15 cellular contexts compared by ENCODE assay signal in the genomic region with DNA sequence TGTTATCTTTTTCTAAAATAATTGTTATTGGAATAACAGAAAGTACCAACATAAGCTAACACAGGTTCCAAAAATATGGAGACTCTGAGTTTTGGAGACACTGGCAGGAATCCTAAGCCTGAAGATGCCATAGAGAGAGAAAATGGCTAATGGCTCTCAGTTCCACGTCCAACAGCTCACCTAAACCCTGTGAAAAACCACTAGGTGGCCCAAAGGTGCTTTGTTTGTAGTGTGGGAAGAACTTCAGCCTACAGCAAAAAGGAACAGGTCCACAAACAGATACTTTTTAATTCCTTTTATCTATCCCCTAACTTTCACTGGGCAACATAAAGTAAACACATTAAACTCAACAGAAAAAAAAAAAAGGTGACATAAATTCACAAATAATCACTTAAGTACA.
DNase-seq lines count a peak whose midpoint lies in the region; ATAC-seq, FAIRE-seq and TF ChIP-seq lines count a peak whose summit lies in the region.
"Had no signal": no experiment of that assay in that cellular context is flagged by ENCODE, and none has a peak within 500 bp of the region (broad histone marks: within the 10 kb centered on the region; RNA-seq: fewer than 3 reads in every experiment).

No MANE protein-coding gene starts in this region.

- H3K27me3 ChIP-seq in right cardiac atrium (ENCODE audit: control insufficient read depth, insufficient read depth), result no peaks in the 10 kb centered on the region
- no peaks in the 10 kb centered on the region for H3K27me3 ChIP-seq in H1 (replicated peaks in 1 of 4; ENCODE audit: control insufficient read depth in 3 of 4, extremely low read depth in 1 of 4, insufficient read depth in 3 of 4, low read length in 3 of 4)
- no peaks in the 10 kb centered on the region for H3K27me3 ChIP-seq in PC-9 (ENCODE audit: insufficient read depth, low read depth)
- H3K27me3 ChIP-seq: gastrocnemius medialis had no signal

- H3K79me1 ChIP-seq in H1 (ENCODE audit: low read depth, low read length), result no peaks in the 10 kb centered on the region

- ATAC-seq in Right ventricle myocardium superior (ENCODE audit: poor library complexity), result peak; percentile 81
- no peak for ATAC-seq in right cardiac atrium
- no peak for ATAC-seq in GM18505 (IDR thresholded peaks at IDR 0.05; ENCODE audit: unreplicated experiment)
- ATAC-seq in HG02798 (IDR thresholded peaks at IDR 0.05; ENCODE audit: poor library complexity, unreplicated experiment), result no peak
- ATAC-seq: gastrocnemius medialis had no signal

- no peak overlapping the region for H3K14ac ChIP-seq in H1 (ENCODE audit: insufficient read length)

- no peak overlapping the region for H3K56ac ChIP-seq in H1 (replicated peaks; ENCODE audit: insufficient read length, low read depth, low read length)

- no peak overlapping the region for H3K4me3 ChIP-seq in right cardiac atrium (ENCODE audit: low read length)
- H3K4me3 ChIP-seq in H1 (ENCODE audit: extremely low read depth in 1 of 4, insufficient read depth in 2 of 4, low read depth in 3 of 4, low read length in 4 of 4), result no peak overlapping the region
- H3K4me3 ChIP-seq in PC-9, result no peak overlapping the region
- H3K4me3 ChIP-seq: gastrocnemius medialis had no signal

- H3K27ac ChIP-seq in right cardiac atrium (ENCODE audit: low read length) (no peak overlapping the region), H1 (ENCODE audit: low read depth, low read length) (no peak overlapping the region), PC-9 (no peak overlapping the region)
- H3K27ac ChIP-seq: gastrocnemius medialis had no signal

- H4K20me1 ChIP-seq in H1 (replicated peaks in 1 of 2; ENCODE audit: control insufficient read depth in 1 of 2, insufficient read depth in 2 of 2, low read length in 2 of 2) (no peaks in the 10 kb centered on the region), PC-9 (ENCODE audit: insufficient read depth) (no peaks in the 10 kb centered on the region)

- FAIRE-seq in H1 (lab: Jason Lieb, UNC), result no peak
- FAIRE-seq: astrocyte had no signal

- no peak overlapping the region for H2BK120ac ChIP-seq in H1 (replicated peaks; ENCODE audit: low read depth, low read length)

- H3K79me2 ChIP-seq in H1 (ENCODE audit: control insufficient read depth in 1 of 2, insufficient read depth in 2 of 2, low read length in 2 of 2) (no peaks in the 10 kb centered on the region), PC-9 (ENCODE audit: low read depth) (no peaks in the 10 kb centered on the region)

- CTCF ChIA-PET in H1 (lab: Charles Lee; ENCODE audit: partially characterized antibody), result interaction anchor here (0.5 to 1.7 kb wide), 5 partner anchors 101 to 721 kb away, joined by 3 to 10 read pairs (median 4); no protein-coding TSS in a partner anchor
- CTCF ChIA-PET in PC-9 (lab: Charles Lee), result no interaction called here

- no peaks in the 10 kb centered on the region for H3K23me2 ChIP-seq in H1 (ENCODE audit: low read depth, low read length)

- H3K4ac ChIP-seq in H1 (replicated peaks; ENCODE audit: insufficient read length, low read depth, low read length), result no peak overlapping the region

- H3K9me2 ChIP-seq in PC-9 (ENCODE audit: insufficient read depth), result no peaks in the 10 kb centered on the region

- TF ChIP-seq POLR2A in H1 (IDR thresholded peaks at IDR 0.05; ENCODE audit: control extremely low read depth in 1 of 2, low read depth in 2 of 2, low read length in 2 of 2) (no peak), GM18505 (IDR thresholded peaks at IDR 0.05; ENCODE audit: borderline replicate concordance, extremely low read depth, insufficient read depth, insufficient read length) (no peak)

- no peak overlapping the region for H2BK15ac ChIP-seq in H1 (ENCODE audit: low read length)

- H3K36me3 ChIP-seq in H1 (ENCODE audit: control insufficient read depth in 2 of 4, insufficient read depth in 4 of 4, low read length in 3 of 4), result no peaks in the 10 kb centered on the region; a peak in 1 of 8 replicates
- no peaks in the 10 kb centered on the region for H3K36me3 ChIP-seq in PC-9 (ENCODE audit: low read depth)
- H3K36me3 ChIP-seq: gastrocnemius medialis had no signal

- no peak overlapping the region for H3K23ac ChIP-seq in H1 (ENCODE audit: insufficient read length)

- H3K18ac ChIP-seq in H1 (ENCODE audit: extremely low read depth, low read length), result no peak overlapping the region

- no peak overlapping the region for H2BK12ac ChIP-seq in H1 (ENCODE audit: low read depth, low read length)

- H2AK5ac ChIP-seq in H1 (ENCODE audit: low read depth, low read length), result no peak overlapping the region

- H4K5ac ChIP-seq in H1 (ENCODE audit: insufficient read length, low read depth, low read length), result no peak overlapping the region

- no peaks in the 10 kb centered on the region for H3F3A ChIP-seq in PC-9 (ENCODE audit: insufficient read depth, low read depth)

- TF ChIP-seq RAD21 in H1 (IDR thresholded peaks at IDR 0.05 in 1 of 2, conservative IDR thresholded peaks at IDR 0.05 in 1 of 2; ENCODE audit: low read depth in 2 of 2, low read length in 2 of 2), result peak; percentile 47 to 61

- BruUV-seq in PC-9 (replicated peaks; lab: Mats Ljungman, UMichigan), result no TSS peak

- H3K9me3 ChIP-seq in right cardiac atrium (ENCODE audit: control insufficient read depth, low read length), result no peaks in the 10 kb centered on the region
- peaks cover 0 to 4% of the 10 kb centered on the region in 2 experiments; a peak in 1 of 4 replicates for H3K9me3 ChIP-seq in H1 (ENCODE audit: insufficient read depth in 2 of 2, low read depth in 1 of 2, low read length in 1 of 2)
- no peaks in the 10 kb centered on the region; the same call in 1 of the 2 replicates for H3K9me3 ChIP-seq in PC-9 (ENCODE audit: insufficient read depth, low read depth)
- H3K9me3 ChIP-seq: gastrocnemius medialis had no signal

- TF ChIP-seq EP300 in H1 (IDR thresholded peaks at IDR 0.05; ENCODE audit: borderline replicate concordance in 1 of 2, low read depth in 2 of 2, low read length in 2 of 2), result no peak

- intact Hi-C loops in Right ventricle myocardium superior (cut with DNase I), result loop anchor here (5.0 kb wide), 1 partner anchor 108 kb away; no protein-coding TSS in a partner anchor
- intact Hi-C loops in right cardiac atrium (cut with DNase I), result no loop called here
- intact Hi-C loops in PC-9 (cut with micrococcal nuclease; ENCODE audit: unreplicated experiment), result no loop called here

- TF ChIP-seq CTCF in H1 (IDR thresholded peaks at IDR 0.05; ENCODE audit: control extremely low read depth in 1 of 3, insufficient read depth in 1 of 3, low read depth in 1 of 3, low read length in 3 of 3) (peak in 2 of 3 experiments; percentile 26 to 39; a peak in 3 of 4 replicates), PC-9 (conservative IDR thresholded peaks at IDR 0.05) (no peak)

- WGBS in right cardiac atrium, result 75% methylated on average over 1 of the region's 1 CpG
- WGBS in H1 (ENCODE audit: extremely low coverage in 1 of 2, insufficient coverage in 1 of 2, insufficient read length in 1 of 2, insufficient replicate concordance in 2 of 2, low coverage in 1 of 2, low lambda C conversion rate in 2 of 2, missing lambda C conversion rate in 1 of 2), 2 experiments, result 40% methylated on average over 1 of the region's 1 CpG; no CpG with 5 or more reads in 1 of the 2 experiments

- H3K4me2 ChIP-seq in H1 (ENCODE audit: insufficient read depth in 1 of 2, low read depth in 2 of 2, low read length in 2 of 2) (no peak overlapping the region), PC-9 (no peak overlapping the region)

- no peak overlapping the region for H4K8ac ChIP-seq in H1 (ENCODE audit: extremely low read depth, insufficient read depth, low read length)

- POLR2A ChIA-PET in H1 (lab: Charles Lee; ENCODE audit: partially characterized antibody) (no interaction called here), PC-9 (lab: Charles Lee; ENCODE audit: unreplicated experiment) (no interaction called here)

- no peak overlapping the region for H2BK5ac ChIP-seq in H1 (ENCODE audit: low read depth, low read length)

- H4K91ac ChIP-seq in H1 (replicated peaks; ENCODE audit: insufficient read length, low read length), result no peak overlapping the region

- H2AFZ ChIP-seq in H1 (ENCODE audit: low read length), result no peak overlapping the region
- no peak overlapping the region for H2AFZ ChIP-seq in PC-9

- H2BK20ac ChIP-seq in H1 (ENCODE audit: low read length), result no peak overlapping the region

- no peak for DNase-seq in Right ventricle myocardium superior
- DNase-seq in right cardiac atrium, result no peak
- DNase-seq in NCI-H146 treated with DMSO at 0.1 percent for 48 hours (lab: John Stamatoyannopoulos, UW; ENCODE audit: unreplicated experiment), result peak; percentile 6
- DNase-seq in H1 (ENCODE audit: low read depth in 1 of 2, low spot score in 2 of 2), result no peak
- DNase-seq in PC-9, result no peak
- DNase-seq in ecto neural progenitor cell (ENCODE audit: low spot score), result no peak
- DNase-seq: activated CD4-positive, alpha-beta memory T cell treated with anti-CD3 and anti-CD28 coated beads, Interleukin-2, amount 10 ng/mL, durations not matched to agents 7 days and 5 days; gastrocnemius medialis; islet precursor cell; KG1; naive B cell; stimulated activated CD4-positive, alpha-beta T cell treated with anti-CD3 and anti-CD28 coated beads, Interleukin-2, amount 100 ng/mL, for 24 hours had no signal

- H3K9ac ChIP-seq in H1 (replicated peaks in 1 of 4; ENCODE audit: extremely low read depth in 1 of 4, low read depth in 3 of 4, low read length in 3 of 4), result no peak overlapping the region

- H3K4me1 ChIP-seq in right cardiac atrium (ENCODE audit: control insufficient read depth, insufficient read depth, low read length), result no peaks in the 10 kb centered on the region
- peaks cover 0 to 8% (median 5%) of the 10 kb centered on the region in 4 experiments; a peak in 3 of 7 replicates for H3K4me1 ChIP-seq in H1 (replicated peaks in 1 of 4; ENCODE audit: control insufficient read depth in 3 of 4, insufficient read depth in 4 of 4, low read length in 3 of 4)
- H3K4me1 ChIP-seq in PC-9 (replicated peaks; ENCODE audit: insufficient read depth), result no peaks in the 10 kb centered on the region; the same call in 1 of the 2 replicates
- H3K4me1 ChIP-seq: gastrocnemius medialis had no signal

TF ChIP-seq in H1, 55 proteins besides CTCF, POLR2A, EP300 and RAD21:
- TF ChIP-seq KDM4A (IDR thresholded peaks at IDR 0.05; ENCODE audit: low read depth, low read length, severe bottlenecking), result no peak
